Comparison of ENCODE assay signal across 5 cellular contexts in the genomic region with DNA sequence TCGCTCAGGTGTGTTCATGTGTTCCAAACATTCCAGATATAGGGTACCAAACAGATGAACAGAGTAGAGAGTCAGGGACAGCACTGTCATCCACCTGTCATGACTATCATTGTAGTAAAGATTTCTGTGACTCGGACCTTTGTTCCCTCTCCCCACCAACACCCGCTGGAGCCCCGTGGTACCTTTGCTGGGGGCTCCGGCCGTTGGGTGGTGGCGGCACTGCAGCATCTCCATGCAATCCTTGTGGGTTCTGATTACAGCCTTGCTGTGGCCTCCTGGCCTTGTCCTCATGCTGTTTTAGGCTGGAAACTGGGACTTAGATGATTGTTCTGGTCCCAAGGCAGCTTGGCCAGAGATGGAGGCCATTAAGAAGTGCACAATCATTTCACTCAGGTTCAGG.
"Had no signal": no experiment of that assay in that cellular context is flagged by ENCODE, and none has a peak within 500 bp of the region (broad histone marks: within the 10 kb centered on the region; RNA-seq: fewer than 3 reads in every experiment).

No MANE protein-coding gene starts in this region.

- H3K9me3 Mint-ChIP-seq: GM23338, H9 had no signal

- H3K4me3 Mint-ChIP-seq: GM23338, H9 had no signal

- H3K27ac Mint-ChIP-seq: GM23338, H9 had no signal

- DNase-seq: H9, HCEC 1CT, IMR-90, KG1 had no signal

- ATAC-seq: GM23338 had no signal
